1 cellular context compared by ENCODE assay signal in genomic region chr5:150350524-150351344, GRCh38.
TF ChIP-seq lines count a peak whose summit lies in the region.

No MANE protein-coding gene starts in this region.

TF ChIP-seq in HepG2, 621 proteins besides CTCF, POLR2A, EP300 and RAD21 (continued from another document and continues in another):
- peak; percentile 84 for TF ChIP-seq HDAC2 (CRISPR knock-in tag; IDR thresholded peaks at IDR 0.05)
- TF ChIP-seq ZNF644 (CRISPR knock-in tag; IDR thresholded peaks at IDR 0.05; ENCODE audit: low read depth), result no peak
- TF ChIP-seq PHF8 (CRISPR knock-in tag; IDR thresholded peaks at IDR 0.05), result peak; percentile 42; the same call in 1 of the 2 replicates
- no peak for TF ChIP-seq ZBTB43 (CRISPR knock-in tag; conservative IDR thresholded peaks at IDR 0.05)
- no peak for TF ChIP-seq ZNF430 (CRISPR knock-in tag; IDR thresholded peaks at IDR 0.05)
- no peak for TF ChIP-seq ZUFSP (CRISPR knock-in tag; IDR thresholded peaks at IDR 0.05; ENCODE audit: borderline replicate concordance)
- TF ChIP-seq KDM2A (CRISPR knock-in tag; IDR thresholded peaks at IDR 0.05; ENCODE audit: borderline replicate concordance, low read depth), result peak; percentile 86
- TF ChIP-seq ZMYM3 (CRISPR knock-in tag; IDR thresholded peaks at IDR 0.05), result peak; percentile 81
- TF ChIP-seq ZNF24 (IDR thresholded peaks at IDR 0.05), result no peak
- TF ChIP-seq MYPOP (CRISPR knock-in tag; IDR thresholded peaks at IDR 0.05), result no peak
- peak; percentile 95 for TF ChIP-seq SIX4 (CRISPR knock-in tag; IDR thresholded peaks at IDR 0.05)
- 0 out of 2 replicates have a peak, but pooled peaks have one; percentile 36 for TF ChIP-seq SNAPC2 (CRISPR knock-in tag; IDR thresholded peaks at IDR 0.05)
- TF ChIP-seq ZNF414 (CRISPR knock-in tag; IDR thresholded peaks at IDR 0.05), result peak; percentile 54; the same call in 1 of the 2 replicates
- TF ChIP-seq SMAD3 (CRISPR knock-in tag; IDR thresholded peaks at IDR 0.05), result 0 out of 2 replicates have a peak, but pooled peaks have one; percentile 53
- no peak for TF ChIP-seq ZNF17 (CRISPR knock-in tag; IDR thresholded peaks at IDR 0.05)
- no peak for TF ChIP-seq AKAP8 (CRISPR knock-in tag; IDR thresholded peaks at IDR 0.05)
- TF ChIP-seq SMARCE1 (IDR thresholded peaks at IDR 0.05; ENCODE audit: borderline replicate concordance), result no peak
- no peak for TF ChIP-seq PRDM15 (CRISPR knock-in tag; IDR thresholded peaks at IDR 0.05)
- peak; percentile 88 for TF ChIP-seq THRA (CRISPR knock-in tag; IDR thresholded peaks at IDR 0.05; ENCODE audit: borderline replicate concordance)
- no peak for TF ChIP-seq SOX13 (IDR thresholded peaks at IDR 0.05)
- TF ChIP-seq SOX13 (CRISPR knock-in tag; conservative IDR thresholded peaks at IDR 0.05 in 1 of 2, IDR thresholded peaks at IDR 0.05 in 1 of 2), result peak in 1 of 2 experiments; percentile 77; a peak in 2 of 4 replicates
- TF ChIP-seq MAX (IDR thresholded peaks at IDR 0.05), result peak; percentile 50; the same call in 1 of the 2 replicates
- no peak for TF ChIP-seq HOXA5 (CRISPR knock-in tag; IDR thresholded peaks at IDR 0.05)
- peak; percentile 71 for TF ChIP-seq GATAD1 (CRISPR knock-in tag; IDR thresholded peaks at IDR 0.05)
- peak; percentile 52; the same call in 1 of the 2 replicates for TF ChIP-seq SPEN (CRISPR knock-in tag; IDR thresholded peaks at IDR 0.05; ENCODE audit: low read depth)
- 0 out of 2 replicates have a peak, but pooled peaks have one; percentile 67 for TF ChIP-seq KLF12 (CRISPR knock-in tag; IDR thresholded peaks at IDR 0.05; ENCODE audit: borderline replicate concordance)
- TF ChIP-seq ZNF572 (CRISPR knock-in tag; IDR thresholded peaks at IDR 0.05), result peak; percentile 88; the same call in 1 of the 2 replicates
- peak; percentile 69 for TF ChIP-seq TEAD3 (CRISPR knock-in tag; optimal IDR thresholded peaks at IDR 0.05; ENCODE audit: borderline replicate concordance)
- no peak for TF ChIP-seq ZNF274 (CRISPR knock-in tag; IDR thresholded peaks at IDR 0.05)
- peak; percentile 68 for TF ChIP-seq NCOA2 (CRISPR knock-in tag; IDR thresholded peaks at IDR 0.05)
- TF ChIP-seq KMT2B (CRISPR knock-in tag; IDR thresholded peaks at IDR 0.05), result no peak
- no peak for TF ChIP-seq NFAT5 (CRISPR knock-in tag; IDR thresholded peaks at IDR 0.05)
- TF ChIP-seq ZNF609 (CRISPR knock-in tag; IDR thresholded peaks at IDR 0.05; ENCODE audit: borderline replicate concordance), result peak; percentile 67; the same call in 1 of the 2 replicates
- no peak for TF ChIP-seq ZNF670 (CRISPR knock-in tag; IDR thresholded peaks at IDR 0.05; ENCODE audit: borderline replicate concordance)
- no peak for TF ChIP-seq TBP (CRISPR knock-in tag; IDR thresholded peaks at IDR 0.05)
- no peak for TF ChIP-seq ZNF616 (CRISPR knock-in tag; IDR thresholded peaks at IDR 0.05; ENCODE audit: low read depth)
